Comparison of ENCODE assay signal across 33 cellular contexts in the genomic region with DNA sequence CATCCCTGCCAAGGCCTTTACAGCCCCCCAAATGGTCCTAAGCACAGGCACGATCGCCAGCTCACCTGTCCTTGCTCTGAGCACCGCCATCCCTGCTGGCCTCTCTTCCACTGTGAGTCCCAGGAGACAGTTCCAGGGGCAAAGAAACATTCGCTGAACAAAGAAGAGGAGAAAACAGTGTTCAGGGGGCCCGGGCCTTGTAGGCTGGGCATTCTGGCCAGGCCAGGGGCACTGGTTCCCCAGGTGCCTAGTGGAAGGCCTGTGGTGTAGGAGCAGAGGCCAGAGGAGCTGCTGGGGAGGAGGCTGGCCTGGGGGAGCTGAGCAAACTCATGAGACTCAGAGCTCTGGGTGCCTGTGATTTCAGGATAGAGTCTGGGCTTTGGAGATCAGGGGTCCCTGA. TPM values are rescaled to one million over a fixed set of nuclear protein-coding genes. Genes with fewer than 3 reads are reported as not detected.
DNase-seq lines count a peak whose midpoint lies in the region; ATAC-seq and TF ChIP-seq lines count a peak whose summit lies in the region.
"Had no signal": no experiment of that assay in that cellular context is flagged by ENCODE, and none has a peak within 500 bp of the region (broad histone marks: within the 10 kb centered on the region; RNA-seq: fewer than 3 reads in every experiment).

No MANE protein-coding gene starts in this region.

- H3K9me3 ChIP-seq in body of pancreas (no peaks in the 10 kb centered on the region), neuronal stem cell (replicated peaks in 1 of 2; ENCODE audit: control insufficient read depth in 2 of 2, insufficient read depth in 1 of 2, low read depth in 1 of 2, low read length in 2 of 2) (no peaks in the 10 kb centered on the region)
- H3K9me3 ChIP-seq: mucosa of descending colon, suprapubic skin had no signal

- H2BK12ac ChIP-seq in neuronal stem cell (ENCODE audit: low read length): no peak overlapping the region

- peaks cover 11% of the 10 kb centered on the region for H3K36me3 Mint-ChIP-seq in Calu3 (ENCODE audit: insufficient read depth, unreplicated experiment)
- H3K36me3 Mint-ChIP-seq in activated CD4-positive, alpha-beta memory T cell treated with anti-CD3 and anti-CD28 coated beads for 36 hours: no peaks in the 10 kb centered on the region
- H3K36me3 Mint-ChIP-seq in type B pancreatic cell: no peaks in the 10 kb centered on the region
- H3K36me3 Mint-ChIP-seq: natural killer cell had no signal

- H3K27me3 Mint-ChIP-seq in Calu3 (ENCODE audit: unreplicated experiment) (no peaks in the 10 kb centered on the region), type B pancreatic cell (peaks cover 3% of the 10 kb centered on the region)
- peaks cover 6% of the 10 kb centered on the region for H3K27me3 Mint-ChIP-seq in activated CD4-positive, alpha-beta memory T cell treated with anti-CD3 and anti-CD28 coated beads for 36 hours

- H3K27ac Mint-ChIP-seq in Calu3 (ENCODE audit: unreplicated experiment) (peak overlapping the region; percentile 51), type B pancreatic cell (no peak overlapping the region)
- H3K27ac Mint-ChIP-seq in activated CD4-positive, alpha-beta memory T cell treated with anti-CD3 and anti-CD28 coated beads for 36 hours: no peak overlapping the region
- H3K27ac Mint-ChIP-seq: activated naive CD8-positive, alpha-beta T cell treated with anti-CD3 and anti-CD28 coated beads, Interleukin-2, amount 50 U/mL, for 24 hours; natural killer cell had no signal

- H3K4ac ChIP-seq in neuronal stem cell (ENCODE audit: low read length): no peak overlapping the region

- H3K23ac ChIP-seq in neuronal stem cell (ENCODE audit: low read depth, low read length, poor library complexity): no peak overlapping the region

- no peak overlapping the region for H3K9ac ChIP-seq in neuronal stem cell (ENCODE audit: low read depth, low read length, poor library complexity)
- H3K9ac ChIP-seq: parathyroid adenoma had no signal

- no peak overlapping the region for H4K8ac ChIP-seq in neuronal stem cell (ENCODE audit: low read depth, low read length)

- no peak for TF ChIP-seq CTCF in Calu3 (IDR thresholded peaks at IDR 0.05; ENCODE audit: unreplicated experiment)
- TF ChIP-seq CTCF in body of pancreas (IDR thresholded peaks at IDR 0.05): no peak
- no peak for TF ChIP-seq CTCF in type B pancreatic cell (conservative IDR thresholded peaks at IDR 0.05)

- peak overlapping the region; percentile 41 for H3K18ac ChIP-seq in neuronal stem cell (ENCODE audit: low read length)

- no peak for ATAC-seq in body of pancreas
- ATAC-seq: activated naive CD8-positive, alpha-beta T cell treated with anti-CD3 and anti-CD28 coated beads, Interleukin-2, amount 50 U/mL, for 24 hours; HCT116; mucosa of descending colon; natural killer cell; PC-3 had no signal

- CTCF ChIA-PET in Calu3 (lab: Charles Lee): interaction anchor here (0.8 to 1.4 kb wide), 3 partner anchors 22 to 188 kb away, joined by 4 to 5 read pairs (median 5); a partner anchor contains a TSS
- CTCF ChIA-PET in activated CD4-positive, alpha-beta memory T cell treated with anti-CD3 and anti-CD28 coated beads for 36 hours (lab: Charles Lee): interaction anchor here (1.2 kb wide), 1 partner anchor 200 kb away, joined by 3 read pairs; no protein-coding TSS in a partner anchor

- WGBS in body of pancreas, 2 donors: 53 to 55% methylated on average over 5 of the region's 5 CpGs
- no CpG with 5 or more reads among the region's 5 CpGs for WGBS in neuronal stem cell (ENCODE audit: extremely low coverage in 2 of 2, insufficient read length in 2 of 2, insufficient replicate concordance in 1 of 2), 2 donors

- no peak overlapping the region for H2AFZ ChIP-seq in neuronal stem cell (ENCODE audit: low read length)
- H2AFZ ChIP-seq: parathyroid adenoma had no signal

- peak overlapping the region; percentile 6 for H2BK15ac ChIP-seq in neuronal stem cell (ENCODE audit: low read length)

- H3K4me1 Mint-ChIP-seq in Calu3 (ENCODE audit: low read depth, unreplicated experiment) (peaks cover 82% of the 10 kb centered on the region), type B pancreatic cell (ENCODE audit: unreplicated experiment) (peaks cover 21% of the 10 kb centered on the region)
- H3K4me1 Mint-ChIP-seq in activated CD4-positive, alpha-beta memory T cell treated with anti-CD3 and anti-CD28 coated beads for 36 hours (ENCODE audit: low read depth): no peaks in the 10 kb centered on the region
- H3K4me1 Mint-ChIP-seq: activated naive CD8-positive, alpha-beta T cell treated with anti-CD3 and anti-CD28 coated beads, Interleukin-2, amount 50 U/mL, for 24 hours; natural killer cell had no signal

- no peak overlapping the region for H2AK5ac ChIP-seq in neuronal stem cell (ENCODE audit: low read depth, low read length)

- no peaks in the 10 kb centered on the region for H3K9me3 Mint-ChIP-seq in Calu3 (ENCODE audit: low read depth, unreplicated experiment)
- no peaks in the 10 kb centered on the region for H3K9me3 Mint-ChIP-seq in activated CD4-positive, alpha-beta memory T cell treated with anti-CD3 and anti-CD28 coated beads for 36 hours
- no peaks in the 10 kb centered on the region for H3K9me3 Mint-ChIP-seq in type B pancreatic cell
- H3K9me3 Mint-ChIP-seq: activated naive CD8-positive, alpha-beta T cell treated with anti-CD3 and anti-CD28 coated beads, Interleukin-2, amount 50 U/mL, for 24 hours; natural killer cell had no signal

- DNase-seq in AG08395 (ENCODE audit: low spot score) (peak; percentile 1), Calu3 (no peak), body of pancreas (peak in 1 of 4 donors; percentile 10), neuronal stem cell (ENCODE audit: low spot score) (no peak), type B pancreatic cell (ENCODE audit: extremely low spot score, unreplicated experiment) (no peak)
- DNase-seq in stimulated activated naive CD4-positive, alpha-beta T cell (lab: John Stamatoyannopoulos, UW): no peak
- DNase-seq in activated CD4-positive, alpha-beta memory T cell treated with anti-CD3 and anti-CD28 coated beads for 36 hours: no peak
- DNase-seq: activated CD4-positive, alpha-beta T cell treated with anti-CD3 and anti-CD28 coated beads for 48 hours; activated naive CD8-positive, alpha-beta T cell treated with anti-CD3 and anti-CD28 coated beads, Interleukin-2, amount 50 U/mL, for 24 hours; activated T-cell treated with anti-CD3 and anti-CD28 coated beads, Interleukin-2, amount 50 U/mL, for 48 hours; C1 segment of cervical spinal cord; caudate nucleus; COR-L47; DMS79; effector CD8-positive, alpha-beta T cell; kidney glomerular epithelial cell; MM.1S; natural killer cell; NCI-H2029 treated with DMSO at 0.1 percent for 48 hours; NCI-H526 treated with DMSO at 0.1 percent for 48 hours; NK-92 treated with Interleukin-12 subunit alpha and Interleukin-12 subunit beta, amount 100 ng/mL, for 24 hours; PC-3; stimulated activated naive CD4-positive, alpha-beta T cell treated with Interleukin-2 at 50 U/mL for 16 hours; T-helper 2 cell had no signal

- no peak overlapping the region for H4K91ac ChIP-seq in neuronal stem cell (ENCODE audit: low read depth, low read length, poor library complexity)

- POLR2A ChIA-PET in activated CD4-positive, alpha-beta memory T cell treated with anti-CD3 and anti-CD28 coated beads for 36 hours (lab: Charles Lee): no interaction called here

- H3K27ac ChIP-seq in body of pancreas (peak overlapping the region; percentile 23 to 89 (median 87)), neuronal stem cell (replicated peaks; ENCODE audit: low read length) (no peak overlapping the region)
- H3K27ac ChIP-seq: coronary artery, parathyroid adenoma, skin epidermis, suprapubic skin had no signal

- H2BK5ac ChIP-seq in neuronal stem cell (ENCODE audit: low read length): no peak overlapping the region

- H3K36me3 ChIP-seq in body of pancreas (replicated peaks in 1 of 2; ENCODE audit: insufficient read depth in 1 of 2, low read depth in 2 of 2) (no peaks in the 10 kb centered on the region), neuronal stem cell (replicated peaks in 1 of 2; ENCODE audit: control insufficient read depth in 2 of 2, insufficient read depth in 2 of 2, low read length in 2 of 2) (no peaks in the 10 kb centered on the region)
- H3K36me3 ChIP-seq: suprapubic skin had no signal

- TF ChIP-seq POLR2A in body of pancreas (IDR thresholded peaks at IDR 0.05): no peak

- no peak overlapping the region for H3K4me2 ChIP-seq in neuronal stem cell (ENCODE audit: insufficient read depth, low read length, poor library complexity, severe bottlenecking)

- no peak overlapping the region for H3K4me3 ChIP-seq in body of pancreas
- H3K4me3 ChIP-seq in neuronal stem cell (ENCODE audit: low read length in 2 of 2): no peak overlapping the region
- H3K4me3 ChIP-seq: coronary artery, lung, mucosa of descending colon, skin epidermis, suprapubic skin had no signal

- H3K14ac ChIP-seq in neuronal stem cell (ENCODE audit: low read length): no peak overlapping the region

- no TSS peak for BruUV-seq in Calu3 (replicated peaks; lab: Mats Ljungman, UMichigan)

- H3K4me1 ChIP-seq in body of pancreas (peaks cover 54% of the 10 kb centered on the region), neuronal stem cell (ENCODE audit: control insufficient read depth in 2 of 2, insufficient read depth in 1 of 2, low read depth in 1 of 2, low read length in 2 of 2) (peaks cover 0 to 11% of the 10 kb centered on the region in 2 donors)
- H3K4me1 ChIP-seq: parathyroid adenoma had no signal

- no peaks in the 10 kb centered on the region for H3K79me1 ChIP-seq in neuronal stem cell (ENCODE audit: low read depth, low read length)

- intact Hi-C loops in Calu3 (cut with micrococcal nuclease; ENCODE audit: unreplicated experiment) (no loop called here), body of pancreas (cut with DNase I) (no loop called here)
- intact Hi-C loops in activated CD4-positive, alpha-beta memory T cell treated with anti-CD3 and anti-CD28 coated beads for 36 hours (cut with micrococcal nuclease): no loop called here

- no peak overlapping the region for H2BK120ac ChIP-seq in neuronal stem cell (ENCODE audit: low read depth, low read length)

- no peak overlapping the region for H3K4me3 Mint-ChIP-seq in Calu3 (ENCODE audit: low read depth, unreplicated experiment)
- H3K4me3 Mint-ChIP-seq in activated CD4-positive, alpha-beta memory T cell treated with anti-CD3 and anti-CD28 coated beads for 36 hours: no peak overlapping the region
- H3K4me3 Mint-ChIP-seq in type B pancreatic cell: no peak overlapping the region
- H3K4me3 Mint-ChIP-seq: activated naive CD8-positive, alpha-beta T cell treated with anti-CD3 and anti-CD28 coated beads, Interleukin-2, amount 50 U/mL, for 24 hours; natural killer cell had no signal

- no peaks in the 10 kb centered on the region for H3K27me3 ChIP-seq in body of pancreas
- H3K27me3 ChIP-seq in neuronal stem cell (ENCODE audit: control insufficient read depth in 3 of 3, insufficient read depth in 3 of 3, low read depth in 1 of 3, low read length in 3 of 3): peaks cover 0 to 14% (median 0%) of the 10 kb centered on the region in 3 experiments

RNA-seq across cellular contexts. Expression of a gene that starts 22.6 kb away (rescaled TPM):
- 1.7 and 2.6 TPM in 2 replicates for total RNA-seq in Calu3 (2022)
- total RNA-seq in body of pancreas: 100 to 1,000 TPM; 197 to 204 TPM
- 0.47 TPM for polyA plus RNA-seq in neuronal stem cell (2013, experiment 1 of 2)
- polyA plus RNA-seq in neuronal stem cell (2013, experiment 2 of 2): 0.46 TPM
- under 1 TPM; 0.36 to 0.62 TPM for total RNA-seq in activated CD4-positive, alpha-beta memory T cell treated with anti-CD3 and anti-CD28 coated beads for 36 hours
- total RNA-seq in type B pancreatic cell (ENCODE audit: low replicate concordance): 1.7 and 6.0 TPM in 2 replicates

RNA-seq across cellular contexts. Expression of a gene that starts 29.5 kb away (rescaled TPM):
- not detected in 2 replicates for total RNA-seq in Calu3 (2022)
- total RNA-seq in body of pancreas: not detected
- polyA plus RNA-seq in neuronal stem cell (2013, experiment 1 of 2): 0.39 TPM
- 0.08 TPM for polyA plus RNA-seq in neuronal stem cell (2013, experiment 2 of 2)
- total RNA-seq in activated CD4-positive, alpha-beta memory T cell treated with anti-CD3 and anti-CD28 coated beads for 36 hours: not detected
- total RNA-seq in type B pancreatic cell (ENCODE audit: low replicate concordance): not detected in 2 replicates
- total RNA-seq: epithelial cell of proximal tubule, fibroblast of villous mesenchyme, mucosa of descending colon, natural killer cell, PC-3 had no signal

Comparison
In these comparisons a context has a peak if more than half of its experiments do, and no peak if none do; other contexts are left out.
1. RNA of a gene that starts 22.6 kb away (total RNA-seq): 197 to 204 TPM in body of pancreas; 1.7 to 6.0 TPM in type B pancreatic cell, 1.7 to 2.6 TPM in Calu3 and 0.36 to 0.62 TPM in activated CD4-positive, alpha-beta memory T cell treated with anti-CD3 and anti-CD28 coated beads for 36 hours; every median in the first group is over 10 times any median in the second.